In genomic region chr11:65027213-65028067, GRCh38 we compare ENCODE assay signal across 8 cellular contexts. TPM values are rescaled to one million over a fixed set of nuclear protein-coding genes. Genes with fewer than 3 reads are reported as not detected.
DNase-seq lines count a peak whose midpoint lies in the region; ATAC-seq and TF ChIP-seq lines count a peak whose summit lies in the region.

TSS of gene SNX15 (plus strand) at chr11:65027439. CDS start at chr11:65027538, 99 bp downstream.

- H3K4me1 ChIP-seq in liver (ENCODE audit: control insufficient read depth in 4 of 4, insufficient read depth in 4 of 4, low read length in 3 of 4): peaks cover 3 to 24% (median 19%) of the 10 kb centered on the region in 4 donors

- H3K27ac ChIP-seq in liver (ENCODE audit: low read depth in 1 of 2, low read length in 2 of 2): peak within 1 kb of the TSS; percentile 61 to 92

- DNase-seq in CD1c-positive myeloid dendritic cell (ENCODE audit: extremely low spot score) (peak; percentile 98), NCI-H748 (lab: John Stamatoyannopoulos, UW; ENCODE audit: unreplicated experiment) (peak; percentile 98), dermis blood vessel endothelial cell (peak; percentile 97)
- peak; percentile 59 to 91 for DNase-seq in activated CD4-positive, alpha-beta T cell treated with anti-CD3 and anti-CD28 coated beads, Interleukin-2, amount 50 U/mL, for 24 hours (ENCODE audit: low read depth in 1 of 2, low spot score in 1 of 2)
- DNase-seq in stimulated activated CD4-positive, alpha-beta T cell treated with anti-CD3 and anti-CD28 coated beads, Interleukin-4, amount 100 ng/mL, for 24 hours: peak; percentile 94

- WGBS in liver: 1% methylated on average over 51 of the region's 51 CpGs

- peak; percentile 61 to 62 for TF ChIP-seq RAD21 in liver (IDR thresholded peaks at IDR 0.05)

- H3K4me3 ChIP-seq in liver (ENCODE audit: low read depth in 1 of 3, low read length in 3 of 3): peak within 1 kb of the TSS; percentile 63 to 80 (median 75)

- no peaks in the 10 kb centered on the region for H3K9me3 ChIP-seq in liver (ENCODE audit: control insufficient read depth in 4 of 4, low read length in 3 of 4)

- peak; percentile 84 for ATAC-seq in GM19372 (IDR thresholded peaks at IDR 0.05; ENCODE audit: low read depth, unreplicated experiment)
- ATAC-seq in HG03558 (IDR thresholded peaks at IDR 0.05; ENCODE audit: extremely low read depth, unreplicated experiment): peak; percentile 70

- peak; percentile 62 for TF ChIP-seq CTCF in liver (IDR thresholded peaks at IDR 0.05; ENCODE audit: low read depth, low read length, missing input control)

- H3K9ac ChIP-seq in liver (ENCODE audit: low read depth in 1 of 2, low read length in 2 of 2): peak within 1 kb of the TSS; percentile 53 to 73

- no peaks in the 10 kb centered on the region for H3K27me3 ChIP-seq in liver (ENCODE audit: control insufficient read depth in 4 of 4, insufficient read depth in 4 of 4, low read length in 3 of 4)

- H3K36me3 ChIP-seq in liver (ENCODE audit: control insufficient read depth in 4 of 4, insufficient read depth in 3 of 4, low read depth in 1 of 4, low read length in 3 of 4): peaks cover 0 to 7% (median 4%) of the 10 kb centered on the region in 4 donors

TF ChIP-seq in liver, 16 proteins besides CTCF, POLR2A, EP300 and RAD21:
- TF ChIP-seq TAF1 (conservative IDR thresholded peaks at IDR 0.05) (no peak), HNF4G (IDR thresholded peaks at IDR 0.05) (no peak), EGR1 (IDR thresholded peaks at IDR 0.05; ENCODE audit: low read depth in 2 of 2) (peak in 1 of 2 donors; percentile 91), RXRA (IDR thresholded peaks at IDR 0.05) (peak; percentile 19 to 23), HNF4A (conservative IDR thresholded peaks at IDR 0.05) (peak in 1 of 2 donors; percentile 21), JUND (IDR thresholded peaks at IDR 0.05) (peak in 1 of 2 donors; percentile 18), SP1 (IDR thresholded peaks at IDR 0.05) (peak; percentile 67), REST (IDR thresholded peaks at IDR 0.05) (peak; percentile 52), ZBTB33 (IDR thresholded peaks at IDR 0.05) (peak; percentile 55), ATF3 (IDR thresholded peaks at IDR 0.05) (peak; percentile 37), FOXA2 (IDR thresholded peaks at IDR 0.05) (peak; percentile 36), MAX (IDR thresholded peaks at IDR 0.05) (peak; percentile 97), FOXA1 (IDR thresholded peaks at IDR 0.05) (no peak), YY1 (IDR thresholded peaks at IDR 0.05) (peak; percentile 69), GABPA (IDR thresholded peaks at IDR 0.05 in 1 of 2, conservative IDR thresholded peaks at IDR 0.05 in 1 of 2) (peak in 1 of 2 donors; percentile 75), NR2F2 (IDR thresholded peaks at IDR 0.05) (no peak)

RNA-seq across cellular contexts. Expression of gene SNX15, which starts in this region (rescaled TPM):
- total RNA-seq in dermis blood vessel endothelial cell (13.1 and 16.5 TPM in 2 replicates), liver (1 to 10 TPM; 4.5 to 7.2 TPM)
- polyA plus RNA-seq in liver: 1 to 10 TPM; 4.8 to 6.7 TPM

Comparison
In these comparisons a context has a peak if more than half of its experiments do, and no peak if none do; other contexts are left out.
1. Peak in every context shown above with its lines: DNase-seq, ATAC-seq, H3K4me3 ChIP-seq and H3K27ac ChIP-seq.